ENCODE assay signal across 14 cellular contexts in genomic region chr9:114116061-114116747, GRCh38.
DNase-seq lines count a peak whose midpoint lies in the region; ATAC-seq lines count a peak whose summit lies in the region.
"Had no signal": no experiment of that assay in that cellular context is flagged by ENCODE, and none has a peak within 500 bp of the region (broad histone marks: within the 10 kb centered on the region; RNA-seq: fewer than 3 reads in every experiment).

No MANE protein-coding gene starts in this region.

- no peak for ATAC-seq in HG03439 (IDR thresholded peaks at IDR 0.05; ENCODE audit: unreplicated experiment)
- ATAC-seq: activated CD4-positive, alpha-beta T cell treated with anti-CD3 and anti-CD28 coated beads for 36 hours; activated CD8-positive, alpha-beta memory T cell treated with anti-CD3 and anti-CD28 coated beads, Interleukin-2, amount 10 ng/mL, durations not matched to agents 7 days and 5 days; foreskin keratinocyte had no signal

- DNase-seq in Ammon's horn (ENCODE audit: low spot score) (peak; percentile 37), NCI-H226 (peak; percentile 10), medulla oblongata (ENCODE audit: extremely low spot score) (peak; percentile 27), D341Med (ENCODE audit: low spot score) (no peak), NCI-H345 (lab: John Stamatoyannopoulos, UW) (no peak)
- DNase-seq: activated CD4-positive, alpha-beta T cell treated with anti-CD3 and anti-CD28 coated beads for 36 hours; activated CD8-positive, alpha-beta memory T cell treated with anti-CD3 and anti-CD28 coated beads, Interleukin-2, amount 10 ng/mL, durations not matched to agents 7 days and 5 days; CD4-positive, CD25-positive, alpha-beta regulatory T cell; foreskin keratinocyte; NCI-H1436; NCI-H526; stimulated activated CD4-positive, alpha-beta T cell treated with anti-CD3 and anti-CD28 coated beads, Interleukin-12 subunit alpha, Interleukin-12 subunit beta, amount 100 ng/mL, for 4 hours; SW 1271 had no signal

Comparison
In these comparisons a context has a peak if more than half of its experiments do, and no peak if none do; other contexts are left out.
1. DNase-seq: peak in Ammon's horn (single experiment), NCI-H226 (single experiment) and medulla oblongata (single experiment); none in D341Med (single experiment) and NCI-H345 (single experiment).